ENCODE assay signal across 19 cellular contexts in the genomic region with DNA sequence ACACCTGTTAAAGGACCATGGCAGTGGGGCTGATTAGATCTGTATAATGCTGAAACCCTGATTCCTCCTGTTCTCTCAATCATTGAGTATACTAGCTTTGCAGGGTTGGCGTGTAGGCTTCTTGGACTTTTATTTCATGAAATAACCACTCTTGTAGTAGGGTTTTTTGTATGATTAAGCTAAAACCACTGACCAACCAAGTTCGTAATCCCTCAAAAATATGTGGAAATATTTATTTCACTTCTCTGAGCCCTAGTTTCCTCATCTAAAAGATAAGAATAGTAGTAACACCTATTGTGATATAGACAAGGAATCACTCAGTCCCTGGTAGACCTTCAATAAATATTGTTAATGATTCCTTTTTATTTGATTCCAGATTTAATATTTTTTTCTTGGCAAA. TPM values are rescaled to one million over a fixed set of nuclear protein-coding genes. Genes with fewer than 3 reads are reported as not detected.
DNase-seq lines count a peak whose midpoint lies in the region; ATAC-seq and TF ChIP-seq lines count a peak whose summit lies in the region.
"Had no signal": no experiment of that assay in that cellular context is flagged by ENCODE, and none has a peak within 500 bp of the region (broad histone marks: within the 10 kb centered on the region; RNA-seq: fewer than 3 reads in every experiment).

No MANE protein-coding gene starts in this region.

- no peaks in the 10 kb centered on the region for H3K9me3 Mint-ChIP-seq in CD4-positive, alpha-beta T cell
- H3K9me3 Mint-ChIP-seq in IgD-negative memory B cell: no peaks in the 10 kb centered on the region
- H3K9me3 Mint-ChIP-seq in activated naive CD8-positive, alpha-beta T cell (ENCODE audit: low read depth): no peaks in the 10 kb centered on the region
- no peaks in the 10 kb centered on the region for H3K9me3 Mint-ChIP-seq in memory B cell

- intact Hi-C loops in CD4-positive, alpha-beta T cell (cut with DNase I, micrococcal nuclease): no loop called here

- no peaks in the 10 kb centered on the region for H3K27me3 ChIP-seq in CD4-positive, alpha-beta T cell (ENCODE audit: control insufficient read depth, insufficient read depth, low read length)
- H3K27me3 ChIP-seq: adrenal gland, thyroid gland had no signal

- peaks cover 57% of the 10 kb centered on the region for H3K36me3 Mint-ChIP-seq in CD4-positive, alpha-beta T cell (ENCODE audit: low read depth)
- H3K36me3 Mint-ChIP-seq in IgD-negative memory B cell (no peaks in the 10 kb centered on the region), memory B cell (peaks cover 2% of the 10 kb centered on the region)
- no peaks in the 10 kb centered on the region for H3K36me3 Mint-ChIP-seq in activated naive CD8-positive, alpha-beta T cell

- POLR2A ChIA-PET in CD4-positive, alpha-beta T cell (lab: Charles Lee): no interaction called here
- POLR2A ChIA-PET in RWPE1 (lab: Yijun Ruan, JAX; ENCODE audit: low non-redundant PET): no interaction called here

- peak overlapping the region; percentile 69 for H3K27ac Mint-ChIP-seq in CD4-positive, alpha-beta T cell
- H3K27ac Mint-ChIP-seq in IgD-negative memory B cell (no peak overlapping the region), memory B cell (peak overlapping the region; percentile 3)
- H3K27ac Mint-ChIP-seq in activated naive CD8-positive, alpha-beta T cell: peak overlapping the region; percentile 16

- ATAC-seq in CD4-positive, alpha-beta T cell (ENCODE audit: poor library complexity): no peak
- no peak for ATAC-seq in memory B cell (ENCODE audit: low read depth)
- ATAC-seq: mucosa of descending colon had no signal

- CTCF ChIA-PET in CD4-positive, alpha-beta T cell (lab: Charles Lee): no interaction called here
- CTCF ChIA-PET in RWPE1 (lab: Yijun Ruan, JAX): no interaction called here

- no peak overlapping the region for H3K27ac ChIP-seq in CD4-positive, alpha-beta T cell (ENCODE audit: low read depth, low read length)
- H3K27ac ChIP-seq in RWPE1: no peak overlapping the region
- H3K27ac ChIP-seq: adrenal gland, left ventricle myocardium inferior, thyroid gland, WERI-Rb-1 had no signal

- TF ChIP-seq CTCF in CD4-positive, alpha-beta T cell (IDR thresholded peaks at IDR 0.05): no peak
- TF ChIP-seq CTCF in RWPE1 (conservative IDR thresholded peaks at IDR 0.05; ENCODE audit: low read depth): no peak

- peaks cover 63% of the 10 kb centered on the region for H3K4me1 Mint-ChIP-seq in CD4-positive, alpha-beta T cell (ENCODE audit: low read depth)
- peaks cover 36 to 44% (median 39%) of the 10 kb centered on the region in 3 donors for H3K4me1 Mint-ChIP-seq in IgD-negative memory B cell
- peaks cover 51% of the 10 kb centered on the region for H3K4me1 Mint-ChIP-seq in activated naive CD8-positive, alpha-beta T cell (ENCODE audit: low read depth)
- H3K4me1 Mint-ChIP-seq in memory B cell: peaks cover 24% of the 10 kb centered on the region

- no peak overlapping the region for H3K4me3 Mint-ChIP-seq in CD4-positive, alpha-beta T cell
- peak overlapping the region in 3 of 4 donors; percentile 8 to 51 (median 22) for H3K4me3 Mint-ChIP-seq in IgD-negative memory B cell
- H3K4me3 Mint-ChIP-seq in activated naive CD8-positive, alpha-beta T cell: peak overlapping the region; percentile 28
- no peak overlapping the region for H3K4me3 Mint-ChIP-seq in memory B cell

- DNase-seq in CD4-positive, alpha-beta T cell: no peak
- DNase-seq in memory B cell (ENCODE audit: low spot score in 2 of 2) (no peak), kidney tubule cell (ENCODE audit: low spot score) (no peak), RWPE1 (ENCODE audit: low spot score) (no peak)
- DNase-seq in stimulated activated CD4-positive, alpha-beta T cell treated with anti-CD3 and anti-CD28 coated beads, Interleukin-12 subunit alpha, Interleukin-12 subunit beta, amount 100 ng/mL, for 4 hours: no peak
- DNase-seq: activated CD8-positive, alpha-beta memory T cell treated with anti-CD3 and anti-CD28 coated beads for 24 hours; adrenal gland; caudate nucleus; left ventricle myocardium inferior; mucosa of descending colon; NCI-H1417 treated with DMSO at 0.1 percent for 48 hours; NCI-H2171; NCI-H526 treated with DMSO at 0.1 percent for 48 hours; nucleus accumbens; SIG-M5; thyroid gland; WERI-Rb-1 had no signal

- no peaks in the 10 kb centered on the region for H3K27me3 Mint-ChIP-seq in CD4-positive, alpha-beta T cell
- H3K27me3 Mint-ChIP-seq in IgD-negative memory B cell: peaks cover 2% of the 10 kb centered on the region
- H3K27me3 Mint-ChIP-seq in activated naive CD8-positive, alpha-beta T cell: no peaks in the 10 kb centered on the region
- no peaks in the 10 kb centered on the region for H3K27me3 Mint-ChIP-seq in memory B cell

- no peaks in the 10 kb centered on the region for H3K9me3 ChIP-seq in CD4-positive, alpha-beta T cell (ENCODE audit: control insufficient read depth, low read length)
- H3K9me3 ChIP-seq: adrenal gland, left ventricle myocardium inferior, mucosa of descending colon, thyroid gland had no signal

RNA-seq across cellular contexts. Expression of a gene that starts 4.2 kb away (rescaled TPM):
- total RNA-seq in CD4-positive, alpha-beta T cell: 10 to 100 TPM; 67.8 to 70.3 TPM
- polyA plus RNA-seq in IgD-negative memory B cell: 95.1 TPM

RNA-seq across cellular contexts. Expression of a gene that starts 42.8 kb away (rescaled TPM):
- total RNA-seq in CD4-positive, alpha-beta T cell: 10 to 100 TPM; 72.9 to 77.3 TPM
- 56.0 TPM for polyA plus RNA-seq in IgD-negative memory B cell

Comparison
In these comparisons a context has a peak if more than half of its experiments do, and no peak if none do; other contexts are left out.
1. H3K27ac Mint-ChIP-seq: peak in CD4-positive, alpha-beta T cell (single experiment), activated naive CD8-positive, alpha-beta T cell (single experiment) and memory B cell (single experiment); none in IgD-negative memory B cell (0 of 3).
2. H3K4me3 Mint-ChIP-seq: peak in IgD-negative memory B cell (3 of 4) and activated naive CD8-positive, alpha-beta T cell (single experiment); none in CD4-positive, alpha-beta T cell (single experiment) and memory B cell (single experiment).